In genomic region chr10:58334817-58335305, GRCh38 we compare ENCODE assay signal across 1 cellular context.
TF ChIP-seq lines count a peak whose summit lies in the region.

Gene UBE2D1, plus strand, starts transcription at chr10:58335006. Its CDS starts 196 bp downstream, at chr10:58335202.

TF ChIP-seq in GM12878, 131 proteins besides CTCF, POLR2A, EP300 and RAD21 (continued from another document and continues in another):
- TF ChIP-seq SKIL (IDR thresholded peaks at IDR 0.05; ENCODE audit: low read depth, poor library complexity, severe bottlenecking) (no peak), ATF3 (IDR thresholded peaks at IDR 0.05; ENCODE audit: borderline replicate concordance, extremely low read depth, low read depth, low read length) (no peak), ATF7 (IDR thresholded peaks at IDR 0.05; ENCODE audit: low read depth) (no peak), CBFB (IDR thresholded peaks at IDR 0.05; ENCODE audit: low read depth) (no peak), DPF2 (IDR thresholded peaks at IDR 0.05) (0 out of 2 replicates have a peak, but pooled peaks have one; percentile 62), IRF5 (IDR thresholded peaks at IDR 0.05; ENCODE audit: borderline replicate concordance) (no peak), SP1 (IDR thresholded peaks at IDR 0.05; ENCODE audit: low read depth, low read length) (peak; percentile 13), RCOR1 (conservative IDR thresholded peaks at IDR 0.05; ENCODE audit: low read depth, low read length) (no peak), RUNX3 (IDR thresholded peaks at IDR 0.05; ENCODE audit: low read length) (0 out of 2 replicates have a peak, but pooled peaks have one; percentile 19), YBX1 (IDR thresholded peaks at IDR 0.05) (no peak), CHD1 (IDR thresholded peaks at IDR 0.05; ENCODE audit: low read depth, low read length) (no peak), IKZF1 (conservative IDR thresholded peaks at IDR 0.05) (peak; percentile 88), TCF12 (IDR thresholded peaks at IDR 0.05; ENCODE audit: low read depth, low read length) (peak; percentile 64; the same call in 1 of the 2 replicates), TARDBP (IDR thresholded peaks at IDR 0.05; ENCODE audit: borderline replicate concordance) (peak; percentile 89; the same call in 1 of the 2 replicates), RB1 (IDR thresholded peaks at IDR 0.05; ENCODE audit: borderline replicate concordance) (no peak), IRF3 (IDR thresholded peaks at IDR 0.05) (no peak), RBBP5 (conservative IDR thresholded peaks at IDR 0.05) (no peak), HCFC1 (IDR thresholded peaks at IDR 0.05; ENCODE audit: low read length) (peak; percentile 87), HDAC2 (IDR thresholded peaks at IDR 0.05) (no peak), ZNF274 (IDR thresholded peaks at IDR 0.05; ENCODE audit: insufficient read depth, insufficient read length) (no peak), WRNIP1 (IDR thresholded peaks at IDR 0.05; ENCODE audit: borderline replicate concordance, low read depth, low read length) (no peak), POLR2AphosphoS2 (IDR thresholded peaks at IDR 0.05; ENCODE audit: low read depth, low read length) (peak; percentile 54; the same call in 1 of the 2 replicates), POU2F2 (IDR thresholded peaks at IDR 0.05; ENCODE audit: borderline replicate concordance, low read depth, low read length) (peak; percentile 76; the same call in 1 of the 3 replicates), PAX8 (IDR thresholded peaks at IDR 0.05) (no peak), CREB1 (IDR thresholded peaks at IDR 0.05; ENCODE audit: low read depth) (peak; percentile 48; the same call in 1 of the 2 replicates), NFYA (IDR thresholded peaks at IDR 0.05; ENCODE audit: borderline replicate concordance, low read depth, low read length) (no peak), NR2C1 (IDR thresholded peaks at IDR 0.05) (0 out of 2 replicates have a peak, but pooled peaks have one; percentile 47), TCF3 (IDR thresholded peaks at IDR 0.05; ENCODE audit: borderline replicate concordance, insufficient read depth, low read depth, low read length) (0 out of 2 replicates have a peak, but pooled peaks have one; percentile 42), SREBF2 (IDR thresholded peaks at IDR 0.05; ENCODE audit: low read length) (no peak), TCF7 (IDR thresholded peaks at IDR 0.05; ENCODE audit: borderline replicate concordance) (no peak), POLR2AphosphoS5 (IDR thresholded peaks at IDR 0.05; ENCODE audit: low read length) (peak; percentile 91), RAD51 (IDR thresholded peaks at IDR 0.05) (no peak), NFIC (IDR thresholded peaks at IDR 0.05; ENCODE audit: low read depth, low read length) (no peak), ZNF592 (IDR thresholded peaks at IDR 0.05) (no peak), YY1 (IDR thresholded peaks at IDR 0.05; ENCODE audit: low read depth, low read length) (no peak; the same call in 1 of the 2 replicates), MYB (IDR thresholded peaks at IDR 0.05; ENCODE audit: borderline replicate concordance, low read depth, low read length) (no peak), CBX3 (IDR thresholded peaks at IDR 0.05; ENCODE audit: borderline replicate concordance, low read depth) (no peak), GABPA (IDR thresholded peaks at IDR 0.05; ENCODE audit: low read depth) (0 out of 2 replicates have a peak, but pooled peaks have one; percentile 32), ZBTB33 (IDR thresholded peaks at IDR 0.05) (no peak), USF2 (IDR thresholded peaks at IDR 0.05; ENCODE audit: borderline replicate concordance, low read depth, low read length) (no peak), IKZF2 (IDR thresholded peaks at IDR 0.05) (no peak), ELK1 (IDR thresholded peaks at IDR 0.05; ENCODE audit: low read depth, low read length) (no peak), CEBPZ (IDR thresholded peaks at IDR 0.05; ENCODE audit: low read depth, low read length) (no peak), PBX3 (IDR thresholded peaks at IDR 0.05; ENCODE audit: insufficient replicate concordance, low read depth, low read length) (no peak), MAX (IDR thresholded peaks at IDR 0.05; ENCODE audit: low read depth, low read length) (no peak)
